Comparison of ENCODE assay signal across 29 cellular contexts in genomic region chr1:245126530-245126929, GRCh38.
"Had no signal": no experiment of that assay in that cellular context is flagged by ENCODE, and none has a peak within 500 bp of the region (broad histone marks: within the 10 kb centered on the region; RNA-seq: fewer than 3 reads in every experiment).

No MANE protein-coding gene starts in this region.

- DNase-seq: hippocampal formation; kidney; left colon; left lung; mesendoderm; naive B cell; natural killer cell; nephron progenitor cell; occipital lobe; ovary; right cardiac atrium; stimulated activated CD4-positive, alpha-beta T cell treated with anti-CD3 and anti-CD28 coated beads, Interleukin-12 subunit alpha, Interleukin-12 subunit beta, amount 100 ng/mL, for 4 hours; stimulated activated CD4-positive, alpha-beta T cell treated with anti-CD3 and anti-CD28 coated beads, Interleukin-15, amount 100 ng/mL, for 24 hours; stimulated activated CD4-positive, alpha-beta T cell treated with anti-CD3 and anti-CD28 coated beads, Interleukin-2, amount 100 ng/mL, for 24 hours; stimulated activated CD4-positive, alpha-beta T cell treated with anti-CD3 and anti-CD28 coated beads, Interleukin-4, amount 100 ng/mL, for 1 hour; stimulated activated naive B cell treated with anti-CD40 and anti-IgM and Interleukin-4, amounts not matched to agents 10 μg/mL and 1 μg/mL and 100 μg/mL, for 72 hours; stimulated activated naive CD8-positive, alpha-beta T cell treated with anti-CD3 and anti-CD28 coated beads, Interleukin-15, Interleukin-2, amounts not matched to agents 100 U/mL and 50 U/mL, for 24 hours; stomach; testis; thyroid gland; transverse colon; upper lobe of left lung had no signal

- H3K27me3 ChIP-seq: neural progenitor cell, ovary, testis, thyroid gland, upper lobe of left lung had no signal

- H3K9me3 Mint-ChIP-seq: mesothelial cell of epicardium; natural killer cell; nephron progenitor cell; neural progenitor cell; stimulated activated naive B cell treated with anti-CD40 and anti-IgM and Interleukin-4, amounts not matched to agents 10 μg/mL and 1 μg/mL and 100 μg/mL, for 72 hours had no signal

- H3K36me3 Mint-ChIP-seq: natural killer cell had no signal

- H3K4me3 ChIP-seq: left lung, lung, neural progenitor cell, ovary, skin epidermis, stomach, testis, thyroid gland, transverse colon, upper lobe of left lung had no signal

- H3K4me1 Mint-ChIP-seq: mesothelial cell of epicardium; natural killer cell; stimulated activated naive B cell treated with anti-CD40 and anti-IgM and Interleukin-4, amounts not matched to agents 10 μg/mL and 1 μg/mL and 100 μg/mL, for 72 hours had no signal

- H3K27ac ChIP-seq: left lung, neural progenitor cell, neutrophil, ovary, skin epidermis, stomach, testis, thyroid gland, transverse colon, upper lobe of left lung had no signal

- H3K4me1 ChIP-seq: left lung, transverse colon, upper lobe of left lung had no signal

- ATAC-seq: left colon; left lung; natural killer cell; right cardiac atrium; sciatic nerve; stimulated activated naive B cell treated with anti-CD40 and anti-IgM and Interleukin-4, amounts not matched to agents 10 μg/mL and 1 μg/mL and 100 μg/mL, for 72 hours; stimulated activated naive CD8-positive, alpha-beta T cell treated with anti-CD3 and anti-CD28 coated beads, Interleukin-15, Interleukin-2, amounts not matched to agents 100 U/mL and 50 U/mL, for 24 hours had no signal

- H3K4me3 Mint-ChIP-seq: mesothelial cell of epicardium; naive B cell; natural killer cell; nephron progenitor cell; neural progenitor cell; stimulated activated naive B cell treated with anti-CD40 and anti-IgM and Interleukin-4, amounts not matched to agents 10 μg/mL and 1 μg/mL and 100 μg/mL, for 72 hours had no signal

- H3K36me3 ChIP-seq: neural progenitor cell, neutrophil, ovary, transverse colon, upper lobe of left lung had no signal

- H3K9me3 ChIP-seq: left lung, neutrophil, ovary, stomach, testis, thyroid gland, transverse colon, upper lobe of left lung had no signal

- H3K27ac Mint-ChIP-seq: mesothelial cell of epicardium; natural killer cell; nephron progenitor cell; neural progenitor cell; progenitor cell of endocrine pancreas; stimulated activated naive B cell treated with anti-CD40 and anti-IgM and Interleukin-4, amounts not matched to agents 10 μg/mL and 1 μg/mL and 100 μg/mL, for 72 hours had no signal
